ENCODE assay signal across 17 cellular contexts in the genomic region with DNA sequence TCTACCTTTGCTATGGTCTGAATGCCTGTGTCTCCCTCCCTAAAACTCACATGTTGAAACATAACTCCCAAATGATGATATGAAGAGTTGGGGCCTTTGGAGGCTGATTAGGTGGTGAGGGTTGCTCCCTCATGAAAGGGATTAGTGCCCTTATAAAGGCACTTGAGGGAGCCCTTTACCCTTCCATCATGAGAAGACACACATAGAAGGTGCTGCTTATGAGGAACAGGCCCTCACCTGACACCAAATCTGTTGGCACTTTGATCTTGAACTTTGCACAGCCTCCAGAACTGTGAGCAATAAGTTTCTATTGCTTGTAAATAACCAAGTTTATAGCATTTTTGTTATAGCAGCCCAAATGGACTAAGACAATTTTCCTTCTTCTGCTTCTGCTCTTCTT.
A peak's percentile ranks its signal among the peaks of the same experiment; 100 is the strongest.
DNase-seq lines count a peak whose midpoint lies in the region; ATAC-seq, FAIRE-seq and TF ChIP-seq lines count a peak whose summit lies in the region.
"Had no signal": no experiment of that assay in that cellular context is flagged by ENCODE, and none has a peak within 500 bp of the region (broad histone marks: within the 10 kb centered on the region; RNA-seq: fewer than 3 reads in every experiment).

No MANE protein-coding gene starts in this region.

- no peak overlapping the region for H3K27ac Mint-ChIP-seq in MCF 10A (ENCODE audit: low read depth, unreplicated experiment)
- no peak overlapping the region for H3K27ac Mint-ChIP-seq in naive thymus-derived CD4-positive, alpha-beta T cell
- no peak overlapping the region for H3K27ac Mint-ChIP-seq in activated T-helper 17 cell treated with anti-CD3 and anti-CD28 coated beads, Interleukin-2, amount 50 U/mL, for 72 hours
- H3K27ac Mint-ChIP-seq: CD8-positive, alpha-beta T cell had no signal

- no peaks in the 10 kb centered on the region for H3K79me2 ChIP-seq in H1 (ENCODE audit: control insufficient read depth in 1 of 2, insufficient read depth in 2 of 2, low read length in 2 of 2)

- intact Hi-C loops in MCF 10A (cut with micrococcal nuclease) = loop anchor here (2.0 kb wide), 1 partner anchor 483 kb away; no protein-coding TSS in a partner anchor
- intact Hi-C loops in breast epithelium (cut with DNase I; ENCODE audit: low total_unique reads) = no loop called here
- intact Hi-C loops in naive thymus-derived CD4-positive, alpha-beta T cell (cut with micrococcal nuclease) = no loop called here

- H3K4me1 ChIP-seq in breast epithelium (peaks cover 0 to 10% of the 10 kb centered on the region in 2 donors), H1 (replicated peaks in 1 of 4; ENCODE audit: control insufficient read depth in 3 of 4, insufficient read depth in 4 of 4, low read length in 3 of 4) (peaks cover 0 to 7% (median 1%) of the 10 kb centered on the region in 4 experiments; a peak in 2 of 7 replicates)
- no peaks in the 10 kb centered on the region for H3K4me1 ChIP-seq in naive thymus-derived CD4-positive, alpha-beta T cell (ENCODE audit: control insufficient read depth in 2 of 2, insufficient read depth in 2 of 2, low read length in 2 of 2)
- H3K4me1 ChIP-seq: BLaER1 had no signal

- DNase-seq in MCF 10A (ENCODE audit: unreplicated experiment) (peak; percentile 32), breast epithelium (ENCODE audit: low spot score in 2 of 2) (no peak), H1 (ENCODE audit: low read depth in 1 of 2, low spot score in 2 of 2) (no peak), kidney tubule cell (ENCODE audit: low spot score) (peak; percentile 2), NCI-H2171 (lab: John Stamatoyannopoulos, UW) (no peak)
- no peak for DNase-seq in naive thymus-derived CD4-positive, alpha-beta T cell
- DNase-seq: CD8-positive, alpha-beta T cell; H7; KBM-7; NCI-H1092; NCI-H146; NCI-H2081; NCI-H510A; PC-9 had no signal

- no peak overlapping the region for H3K18ac ChIP-seq in H1 (ENCODE audit: extremely low read depth, low read length)

- H3K14ac ChIP-seq in H1 (ENCODE audit: insufficient read length) = no peak overlapping the region

- no peak overlapping the region for H2AFZ ChIP-seq in H1 (ENCODE audit: low read length)
- H2AFZ ChIP-seq: PC-9 had no signal

- no TSS peak for BruUV-seq in MCF 10A (replicated peaks; lab: Mats Ljungman, UMichigan)

- no peaks in the 10 kb centered on the region for H3K79me1 ChIP-seq in H1 (ENCODE audit: low read depth, low read length)

- no peaks in the 10 kb centered on the region for H3K27me3 ChIP-seq in breast epithelium
- H3K27me3 ChIP-seq in H1 (replicated peaks in 1 of 4; ENCODE audit: control insufficient read depth in 3 of 4, extremely low read depth in 1 of 4, insufficient read depth in 3 of 4, low read length in 3 of 4) = no peaks in the 10 kb centered on the region; a peak in 1 of 7 replicates
- no peaks in the 10 kb centered on the region for H3K27me3 ChIP-seq in naive thymus-derived CD4-positive, alpha-beta T cell (ENCODE audit: control insufficient read depth in 2 of 2, insufficient read depth in 2 of 2, low read length in 2 of 2)
- H3K27me3 ChIP-seq: BLaER1 had no signal

- H2BK120ac ChIP-seq in H1 (replicated peaks; ENCODE audit: low read depth, low read length) = no peak overlapping the region

- no peak overlapping the region for H2BK15ac ChIP-seq in H1 (ENCODE audit: low read length)

- no peak overlapping the region for H4K5ac ChIP-seq in H1 (ENCODE audit: insufficient read length, low read depth, low read length)

- H2AK5ac ChIP-seq in H1 (ENCODE audit: low read depth, low read length) = no peak overlapping the region

- no peak overlapping the region for H2BK20ac ChIP-seq in H1 (ENCODE audit: low read length)

- TF ChIP-seq CTCF in MCF 10A (IDR thresholded peaks at IDR 0.05; ENCODE audit: unreplicated experiment) = no peak
- no peak for TF ChIP-seq CTCF in breast epithelium (IDR thresholded peaks at IDR 0.05)
- TF ChIP-seq CTCF in H1 (IDR thresholded peaks at IDR 0.05; ENCODE audit: control extremely low read depth in 1 of 3, insufficient read depth in 1 of 3, low read depth in 1 of 3, low read length in 3 of 3) = peak in 1 of 3 experiments; percentile 23; a peak in 1 of 4 replicates

- CTCF ChIA-PET in MCF 10A (lab: Yijun Ruan, JAX) = no interaction called here
- CTCF ChIA-PET in H1 (lab: Charles Lee; ENCODE audit: partially characterized antibody) = interaction anchor here (0.6 to 0.9 kb wide), 2 partner anchors 230 to 263 kb away, joined by 4 read pairs; no protein-coding TSS in a partner anchor
- CTCF ChIA-PET in naive thymus-derived CD4-positive, alpha-beta T cell (lab: Charles Lee) = no interaction called here

- H4K8ac ChIP-seq in H1 (ENCODE audit: extremely low read depth, insufficient read depth, low read length) = no peak overlapping the region

- no peak overlapping the region for H2BK12ac ChIP-seq in H1 (ENCODE audit: low read depth, low read length)

- H3K23me2 ChIP-seq in H1 (ENCODE audit: low read depth, low read length) = no peaks in the 10 kb centered on the region

- no peaks in the 10 kb centered on the region for H4K20me1 ChIP-seq in H1 (replicated peaks in 1 of 2; ENCODE audit: control insufficient read depth in 1 of 2, insufficient read depth in 2 of 2, low read length in 2 of 2)
- H4K20me1 ChIP-seq: BLaER1 had no signal

- POLR2A ChIA-PET in MCF 10A (lab: Yijun Ruan, JAX) = no interaction called here
- POLR2A ChIA-PET in H1 (lab: Charles Lee; ENCODE audit: partially characterized antibody) = no interaction called here
- POLR2A ChIA-PET in naive thymus-derived CD4-positive, alpha-beta T cell (lab: Charles Lee) = no interaction called here

- no peaks in the 10 kb centered on the region for H3K9me3 Mint-ChIP-seq in MCF 10A (ENCODE audit: unreplicated experiment)
- peaks cover 0 to 6% (median 3%) of the 10 kb centered on the region in 11 donors for H3K9me3 Mint-ChIP-seq in naive thymus-derived CD4-positive, alpha-beta T cell
- no peaks in the 10 kb centered on the region for H3K9me3 Mint-ChIP-seq in activated T-helper 17 cell treated with anti-CD3 and anti-CD28 coated beads, Interleukin-2, amount 50 U/mL, for 72 hours

- H3K4me1 Mint-ChIP-seq in MCF 10A (ENCODE audit: insufficient read depth, unreplicated experiment) = no peaks in the 10 kb centered on the region
- no peaks in the 10 kb centered on the region for H3K4me1 Mint-ChIP-seq in naive thymus-derived CD4-positive, alpha-beta T cell
- no peaks in the 10 kb centered on the region for H3K4me1 Mint-ChIP-seq in activated T-helper 17 cell treated with anti-CD3 and anti-CD28 coated beads, Interleukin-2, amount 50 U/mL, for 72 hours

- no peak overlapping the region for H2BK5ac ChIP-seq in H1 (ENCODE audit: low read depth, low read length)

- no peak overlapping the region for H3K4me2 ChIP-seq in H1 (ENCODE audit: insufficient read depth in 1 of 2, low read depth in 2 of 2, low read length in 2 of 2)
- H3K4me2 ChIP-seq: BLaER1, PC-9 had no signal

- TF ChIP-seq POLR2A in breast epithelium (IDR thresholded peaks at IDR 0.05) (no peak), H1 (IDR thresholded peaks at IDR 0.05; ENCODE audit: control extremely low read depth in 1 of 2, low read depth in 2 of 2, low read length in 2 of 2) (no peak)

- peak; percentile 60 to 71 for TF ChIP-seq RAD21 in H1 (IDR thresholded peaks at IDR 0.05 in 1 of 2, conservative IDR thresholded peaks at IDR 0.05 in 1 of 2; ENCODE audit: low read depth in 2 of 2, low read length in 2 of 2)

- H3K4ac ChIP-seq in H1 (replicated peaks; ENCODE audit: insufficient read length, low read depth, low read length) = no peak overlapping the region

- no peak for ATAC-seq in HG03469 (IDR thresholded peaks at IDR 0.05; ENCODE audit: unreplicated experiment)
- ATAC-seq in naive thymus-derived CD4-positive, alpha-beta T cell = no peak
- ATAC-seq in activated T-helper 17 cell treated with anti-CD3 and anti-CD28 coated beads, Interleukin-2, amount 50 U/mL, for 72 hours (replicated peaks) = no peak
- ATAC-seq: CD8-positive, alpha-beta T cell had no signal

- no peak for FAIRE-seq in H1 (lab: Jason Lieb, UNC)

- no peak overlapping the region for H3K56ac ChIP-seq in H1 (replicated peaks; ENCODE audit: insufficient read length, low read depth, low read length)

- H3K9me3 ChIP-seq in breast epithelium = no peaks in the 10 kb centered on the region
- H3K9me3 ChIP-seq in H1 (ENCODE audit: insufficient read depth in 2 of 2, low read depth in 1 of 2, low read length in 1 of 2) = no peaks in the 10 kb centered on the region
- no peaks in the 10 kb centered on the region for H3K9me3 ChIP-seq in naive thymus-derived CD4-positive, alpha-beta T cell (ENCODE audit: control insufficient read depth in 2 of 3, low read length in 3 of 3)
- H3K9me3 ChIP-seq: BLaER1 had no signal

- no peaks in the 10 kb centered on the region for H3K36me3 Mint-ChIP-seq in MCF 10A (ENCODE audit: insufficient read depth, unreplicated experiment)
- no peaks in the 10 kb centered on the region for H3K36me3 Mint-ChIP-seq in naive thymus-derived CD4-positive, alpha-beta T cell
- H3K36me3 Mint-ChIP-seq in activated T-helper 17 cell treated with anti-CD3 and anti-CD28 coated beads, Interleukin-2, amount 50 U/mL, for 72 hours (ENCODE audit: low read depth) = no peaks in the 10 kb centered on the region
- H3K36me3 Mint-ChIP-seq: CD8-positive, alpha-beta T cell had no signal

- no peak for TF ChIP-seq EP300 in H1 (IDR thresholded peaks at IDR 0.05; ENCODE audit: borderline replicate concordance in 1 of 2, low read depth in 2 of 2, low read length in 2 of 2)

- H3K23ac ChIP-seq in H1 (ENCODE audit: insufficient read length) = no peak overlapping the region

- no peak overlapping the region for H3K4me3 Mint-ChIP-seq in MCF 10A (ENCODE audit: unreplicated experiment)
- H3K4me3 Mint-ChIP-seq in naive thymus-derived CD4-positive, alpha-beta T cell = no peak overlapping the region
- H3K4me3 Mint-ChIP-seq in activated T-helper 17 cell treated with anti-CD3 and anti-CD28 coated beads, Interleukin-2, amount 50 U/mL, for 72 hours = no peak overlapping the region
- H3K4me3 Mint-ChIP-seq: CD8-positive, alpha-beta T cell had no signal

- no peaks in the 10 kb centered on the region for H3K27me3 Mint-ChIP-seq in MCF 10A (ENCODE audit: insufficient read depth, unreplicated experiment)
- no peaks in the 10 kb centered on the region for H3K27me3 Mint-ChIP-seq in naive thymus-derived CD4-positive, alpha-beta T cell
- H3K27me3 Mint-ChIP-seq in activated T-helper 17 cell treated with anti-CD3 and anti-CD28 coated beads, Interleukin-2, amount 50 U/mL, for 72 hours = no peaks in the 10 kb centered on the region

- no peak overlapping the region for H4K91ac ChIP-seq in H1 (replicated peaks; ENCODE audit: insufficient read length, low read length)

- H3K36me3 ChIP-seq in breast epithelium (no peaks in the 10 kb centered on the region), H1 (ENCODE audit: control insufficient read depth in 2 of 4, insufficient read depth in 4 of 4, low read length in 3 of 4) (no peaks in the 10 kb centered on the region)
- H3K36me3 ChIP-seq in naive thymus-derived CD4-positive, alpha-beta T cell (ENCODE audit: control insufficient read depth in 2 of 3, insufficient read depth in 3 of 3, low read length in 3 of 3) = no peaks in the 10 kb centered on the region
- H3K36me3 ChIP-seq: BLaER1 had no signal

- no peak overlapping the region for H3K9ac ChIP-seq in H1 (replicated peaks in 1 of 4; ENCODE audit: extremely low read depth in 1 of 4, low read depth in 3 of 4, low read length in 3 of 4)
- H3K9ac ChIP-seq: BLaER1 had no signal

- H3K27ac ChIP-seq in breast epithelium (no peak overlapping the region), H1 (ENCODE audit: low read depth, low read length) (no peak overlapping the region)
- no peak overlapping the region for H3K27ac ChIP-seq in naive thymus-derived CD4-positive, alpha-beta T cell (ENCODE audit: low read depth, low read length)
- H3K27ac ChIP-seq: BLaER1, PC-9 had no signal

- H3K4me3 ChIP-seq in breast epithelium (no peak overlapping the region), H1 (ENCODE audit: extremely low read depth in 1 of 4, insufficient read depth in 2 of 4, low read depth in 3 of 4, low read length in 4 of 4) (no peak overlapping the region)
- H3K4me3 ChIP-seq in naive thymus-derived CD4-positive, alpha-beta T cell (ENCODE audit: low read length) = no peak overlapping the region
- H3K4me3 ChIP-seq: BLaER1, PC-9 had no signal

Comparison
In these comparisons a context has a peak if more than half of its experiments do, and no peak if none do; other contexts are left out.
1. DNase-seq: peak in MCF 10A (single experiment) and kidney tubule cell (single experiment); none in breast epithelium (0 of 2), H1 (0 of 2), naive thymus-derived CD4-positive, alpha-beta T cell (0 of 9) and NCI-H2171 (single experiment).